Comparison of ENCODE assay signal across 22 cellular contexts in the genomic region with DNA sequence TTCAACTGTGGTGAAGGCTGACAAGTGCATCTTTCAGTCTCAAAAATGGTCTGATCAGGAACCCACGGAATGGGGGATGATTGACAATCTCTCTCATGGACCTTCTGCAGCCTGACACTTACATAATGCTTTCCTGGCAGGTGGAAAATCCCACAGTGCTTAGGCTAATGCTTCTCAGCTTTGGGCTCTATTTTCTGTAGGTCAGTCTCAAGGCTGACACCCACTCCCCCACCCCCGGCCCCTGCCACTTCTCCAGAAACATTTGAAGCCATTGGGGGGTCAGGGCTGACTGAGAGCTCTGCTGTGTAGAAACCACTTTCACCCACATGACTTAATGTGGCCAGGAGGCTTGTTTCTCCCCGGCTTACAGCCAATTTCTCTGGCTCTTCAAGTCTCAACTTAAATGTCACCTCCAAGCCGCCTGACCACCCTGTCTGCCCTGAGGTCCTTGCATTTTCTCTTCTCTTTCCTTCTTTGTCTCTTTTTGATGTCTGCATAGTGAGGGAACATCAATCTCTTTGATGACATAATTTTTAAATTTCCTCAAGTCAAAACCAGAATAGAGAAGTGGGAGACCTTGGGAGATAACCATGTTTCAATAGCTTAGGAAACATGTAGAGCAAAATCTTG. TPM values are rescaled to one million over a fixed set of nuclear protein-coding genes. Genes with fewer than 3 reads are reported as not detected.
A peak's percentile ranks its signal among the peaks of the same experiment; 100 is the strongest.
DNase-seq lines count a peak whose midpoint lies in the region; ATAC-seq and TF ChIP-seq lines count a peak whose summit lies in the region.
"Had no signal": no experiment of that assay in that cellular context is flagged by ENCODE, and none has a peak within 500 bp of the region (broad histone marks: within the 10 kb centered on the region; RNA-seq: fewer than 3 reads in every experiment).

No MANE protein-coding gene starts in this region.

- H3K36me3 Mint-ChIP-seq in CD14-positive monocyte: peaks cover 0 to 2% of the 10 kb centered on the region in 2 donors
- H3K36me3 Mint-ChIP-seq in activated T-helper 1 cell treated with anti-CD3 and anti-CD28 coated beads, Interleukin-12 subunit alpha, Interleukin-12 subunit beta, Interleukin-2, Interleukin-4 antibody, amounts not matched to agents 30 ng/mL and 10 ng/mL and 1 ng/mL, durations not matched to agents 14 hours and 24 hours and 36 hours (ENCODE audit: low read depth): peaks cover 1% of the 10 kb centered on the region
- H3K36me3 Mint-ChIP-seq: CD8-positive, alpha-beta T cell; naive B cell had no signal

- H3K27ac ChIP-seq in trophoblast cell (ENCODE audit: low read depth, low read length): no peak overlapping the region
- H3K27ac ChIP-seq: ovary, right atrium auricular region, VCaP had no signal

- no peak for TF ChIP-seq CTCF in CD14-positive monocyte (IDR thresholded peaks at IDR 0.05)

- peak overlapping the region in 5 of 7 donors; percentile 5 to 75 (median 35) for H3K27ac Mint-ChIP-seq in CD14-positive monocyte
- peak overlapping the region; percentile 24 for H3K27ac Mint-ChIP-seq in activated T-helper 1 cell treated with anti-CD3 and anti-CD28 coated beads, Interleukin-12 subunit alpha, Interleukin-12 subunit beta, Interleukin-2, Interleukin-4 antibody, amounts not matched to agents 30 ng/mL and 10 ng/mL and 1 ng/mL, durations not matched to agents 14 hours and 24 hours and 36 hours
- H3K27ac Mint-ChIP-seq: CD8-positive, alpha-beta T cell had no signal

- peaks cover 1% of the 10 kb centered on the region for H3K9me3 ChIP-seq in trophoblast cell (ENCODE audit: insufficient read depth, low read depth, low read length)
- H3K9me3 ChIP-seq: ovary, right atrium auricular region had no signal

- no peak overlapping the region for H2BK5ac ChIP-seq in trophoblast cell (ENCODE audit: low read depth, low read length, poor library complexity)

- no peak overlapping the region for H4K12ac ChIP-seq in trophoblast cell (ENCODE audit: low read depth, low read length)

- H3K79me2 ChIP-seq in trophoblast cell (ENCODE audit: control insufficient read depth, insufficient read depth, low read length, poor library complexity): no peaks in the 10 kb centered on the region

- intact Hi-C loops in CD14-positive monocyte (cut with micrococcal nuclease): no loop called here
- intact Hi-C loops in activated T-helper 1 cell treated with anti-CD3 and anti-CD28 coated beads, Interleukin-12 subunit alpha, Interleukin-12 subunit beta, Interleukin-2, Interleukin-4 antibody, amounts not matched to agents 30 ng/mL and 10 ng/mL and 1 ng/mL, durations not matched to agents 14 hours and 24 hours and 36 hours (cut with micrococcal nuclease): no loop called here

- H3K4ac ChIP-seq in trophoblast cell (ENCODE audit: low read depth, low read length): no peak overlapping the region

- H4K91ac ChIP-seq in trophoblast cell (ENCODE audit: low read depth, low read length): peak overlapping the region; percentile 10

- H3K14ac ChIP-seq in trophoblast cell (ENCODE audit: low read length): no peak overlapping the region

- H3K4me1 Mint-ChIP-seq in CD14-positive monocyte: peaks cover 34% of the 10 kb centered on the region
- H3K4me1 Mint-ChIP-seq in activated T-helper 1 cell treated with anti-CD3 and anti-CD28 coated beads, Interleukin-12 subunit alpha, Interleukin-12 subunit beta, Interleukin-2, Interleukin-4 antibody, amounts not matched to agents 30 ng/mL and 10 ng/mL and 1 ng/mL, durations not matched to agents 14 hours and 24 hours and 36 hours (ENCODE audit: low read depth): peaks cover 27% of the 10 kb centered on the region

- H2AFZ ChIP-seq in trophoblast cell (ENCODE audit: insufficient read depth, low read length, poor library complexity): no peak overlapping the region

- H2BK120ac ChIP-seq in trophoblast cell (ENCODE audit: insufficient read depth, low read length, poor library complexity): no peak overlapping the region

- no peak overlapping the region for H3K18ac ChIP-seq in trophoblast cell (ENCODE audit: low read length)

- H3K9ac ChIP-seq in trophoblast cell (ENCODE audit: low read length): no peak overlapping the region

- H3K4me2 ChIP-seq in trophoblast cell (ENCODE audit: low read length): no peak overlapping the region

- H3K36me3 ChIP-seq in trophoblast cell (ENCODE audit: control insufficient read depth in 1 of 2, insufficient read depth in 2 of 2, low read length in 2 of 2): no peaks in the 10 kb centered on the region
- H3K36me3 ChIP-seq: ovary, right atrium auricular region had no signal

- H3K23ac ChIP-seq in trophoblast cell (ENCODE audit: low read length): no peak overlapping the region

- no peak overlapping the region for H2AK5ac ChIP-seq in trophoblast cell (ENCODE audit: low read length)

- H3K9me3 Mint-ChIP-seq in CD14-positive monocyte: peaks cover 0 to 2% (median 0%) of the 10 kb centered on the region in 7 donors
- H3K9me3 Mint-ChIP-seq in activated T-helper 1 cell treated with anti-CD3 and anti-CD28 coated beads, Interleukin-12 subunit alpha, Interleukin-12 subunit beta, Interleukin-2, Interleukin-4 antibody, amounts not matched to agents 30 ng/mL and 10 ng/mL and 1 ng/mL, durations not matched to agents 14 hours and 24 hours and 36 hours: peaks cover 5% of the 10 kb centered on the region
- H3K9me3 Mint-ChIP-seq: CD8-positive, alpha-beta T cell had no signal

- WGBS in trophoblast cell (ENCODE audit: extremely low coverage, insufficient coverage, insufficient read length): no CpG with 5 or more reads among the region's 4 CpGs

- peaks cover 8 to 17% (median 13%) of the 10 kb centered on the region in 3 donors for H3K27me3 Mint-ChIP-seq in CD14-positive monocyte (ENCODE audit: low read depth in 3 of 3)
- H3K27me3 Mint-ChIP-seq in activated T-helper 1 cell treated with anti-CD3 and anti-CD28 coated beads, Interleukin-12 subunit alpha, Interleukin-12 subunit beta, Interleukin-2, Interleukin-4 antibody, amounts not matched to agents 30 ng/mL and 10 ng/mL and 1 ng/mL, durations not matched to agents 14 hours and 24 hours and 36 hours (ENCODE audit: insufficient read depth): peaks cover 34% of the 10 kb centered on the region

- H2BK12ac ChIP-seq in trophoblast cell (ENCODE audit: low read length): no peak overlapping the region

- peaks cover 10 to 24% of the 10 kb centered on the region in 2 experiments for H3K4me1 ChIP-seq in trophoblast cell (ENCODE audit: control insufficient read depth in 1 of 2, insufficient read depth in 2 of 2, low read length in 2 of 2)
- H3K4me1 ChIP-seq: right atrium auricular region had no signal

- ATAC-seq in GM19351 (IDR thresholded peaks at IDR 0.05; ENCODE audit: unreplicated experiment) (peak; percentile 48), HG03521 (IDR thresholded peaks at IDR 0.05; ENCODE audit: unreplicated experiment) (no peak)
- ATAC-seq: CD8-positive, alpha-beta T cell; left cardiac atrium had no signal

- no peak for DNase-seq in CD14-positive monocyte (ENCODE audit: low spot score)
- DNase-seq in activated T-helper 1 cell treated with anti-CD3 and anti-CD28 coated beads, Interleukin-12 subunit alpha, Interleukin-12 subunit beta, Interleukin-2, Interleukin-4 antibody, amounts not matched to agents 30 ng/mL and 10 ng/mL and 1 ng/mL, durations not matched to agents 14 hours and 24 hours and 36 hours (ENCODE audit: low spot score): no peak
- no peak for DNase-seq in trophoblast cell
- DNase-seq in NCI-H187 treated with DMSO at 0.1 percent for 48 hours (lab: John Stamatoyannopoulos, UW): no peak
- no peak for DNase-seq in stimulated activated CD4-positive, alpha-beta T cell treated with anti-CD3 and anti-CD28 coated beads, Interleukin-2, amount 100 ng/mL, for 48 hours
- DNase-seq: activated gamma-delta T cell treated with Interleukin-2 at 50 U/mL for 16 hours; central memory CD4-positive, alpha-beta T cell; GF-D8; left cardiac atrium; mesenchymal stem cell; naive B cell; NCI-H1048; NCI-H187; NCI-H345; ovary; substantia nigra; T-helper 2 cell had no signal

- peaks cover 7% of the 10 kb centered on the region for H3K79me1 ChIP-seq in trophoblast cell (ENCODE audit: low read length)

- H4K8ac ChIP-seq in trophoblast cell (ENCODE audit: low read depth, low read length): no peak overlapping the region

- H3K4me3 Mint-ChIP-seq in CD14-positive monocyte: peak overlapping the region in 1 of 2 donors; percentile 68
- H3K4me3 Mint-ChIP-seq in activated T-helper 1 cell treated with anti-CD3 and anti-CD28 coated beads, Interleukin-12 subunit alpha, Interleukin-12 subunit beta, Interleukin-2, Interleukin-4 antibody, amounts not matched to agents 30 ng/mL and 10 ng/mL and 1 ng/mL, durations not matched to agents 14 hours and 24 hours and 36 hours: peak overlapping the region; percentile 12
- H3K4me3 Mint-ChIP-seq: CD8-positive, alpha-beta T cell; naive B cell had no signal

- H3K4me3 ChIP-seq in trophoblast cell (ENCODE audit: low read depth, low read length): no peak overlapping the region
- H3K4me3 ChIP-seq: ovary, right atrium auricular region had no signal

- no peaks in the 10 kb centered on the region for H3K27me3 ChIP-seq in trophoblast cell (ENCODE audit: insufficient read depth, low read length)
- H3K27me3 ChIP-seq: ovary, right atrium auricular region had no signal

RNA-seq across cellular contexts. Expression of a gene that starts 16.7 kb away (rescaled TPM):
- polyA plus RNA-seq in CD14-positive monocyte: 100 to 1,000 TPM; 157 to 187 TPM
- total RNA-seq in activated T-helper 1 cell treated with anti-CD3 and anti-CD28 coated beads, Interleukin-12 subunit alpha, Interleukin-12 subunit beta, Interleukin-2, Interleukin-4 antibody, amounts not matched to agents 30 ng/mL and 10 ng/mL and 1 ng/mL, durations not matched to agents 14 hours and 24 hours and 36 hours: 158 and 166 TPM in 2 replicates
- polyA plus RNA-seq in trophoblast cell (2013): 4.1 and 4.2 TPM in 2 replicates
